8 cellular contexts compared by ENCODE assay signal in the genomic region with DNA sequence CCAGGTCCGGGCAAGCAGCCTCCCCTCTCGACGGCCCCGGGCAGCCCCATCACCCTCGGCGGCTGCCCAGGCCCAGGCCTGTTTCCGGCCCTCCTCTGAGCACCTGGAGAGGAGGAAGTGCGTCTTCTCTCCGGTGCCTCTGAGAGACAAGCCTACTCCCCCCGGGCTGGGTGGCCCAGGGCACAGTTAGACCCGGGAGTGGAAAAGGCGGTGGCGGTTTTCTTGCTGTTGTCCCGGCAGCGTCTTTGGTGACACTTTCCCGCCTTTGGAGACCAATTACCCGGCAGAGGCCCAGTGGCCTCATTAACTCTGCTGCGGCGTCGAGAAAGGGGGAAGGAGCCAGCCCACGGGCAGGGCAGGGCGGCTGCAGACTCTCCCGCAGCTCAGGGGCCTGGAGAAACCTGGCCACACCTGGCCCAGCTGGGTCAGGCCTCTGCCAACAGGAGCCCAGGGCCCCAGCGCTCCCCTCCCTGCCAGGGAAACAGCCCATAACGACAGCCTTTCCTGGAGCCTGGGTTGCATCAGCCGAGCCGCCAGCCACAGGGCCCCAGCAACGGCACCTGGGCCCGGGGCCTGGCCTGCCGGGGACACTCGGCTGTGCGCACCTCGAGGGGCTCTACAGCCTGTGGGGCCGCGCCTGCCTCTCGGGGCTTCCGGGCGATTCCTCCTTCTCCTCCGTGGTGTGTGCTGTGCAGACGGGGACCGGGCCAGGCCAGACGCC. TPM values are rescaled to one million over a fixed set of nuclear protein-coding genes. Genes with fewer than 3 reads are reported as not detected.
DNase-seq lines count a peak whose midpoint lies in the region; ATAC-seq and TF ChIP-seq lines count a peak whose summit lies in the region.

No MANE protein-coding gene starts in this region.

- no peak for TF ChIP-seq CTCF in foreskin fibroblast (IDR thresholded peaks at IDR 0.05; ENCODE audit: low read depth, low read length)

- no peak overlapping the region for H3K4me3 ChIP-seq in foreskin fibroblast (ENCODE audit: low read depth in 1 of 2, low read length in 2 of 2)

- peak overlapping the region; percentile 95 for H3K27ac Mint-ChIP-seq in activated CD4-positive, alpha-beta T cell treated with anti-CD3 and anti-CD28 coated beads, Interleukin-2, amount 10 ng/mL, durations not matched to agents 24 days and 14 days
- peak overlapping the region in 3 of 6 donors; percentile 64 to 81 (median 71) for H3K27ac Mint-ChIP-seq in immature natural killer cell

- H3K9me3 Mint-ChIP-seq in activated CD4-positive, alpha-beta T cell treated with anti-CD3 and anti-CD28 coated beads, Interleukin-2, amount 10 ng/mL, durations not matched to agents 24 days and 14 days: no peaks in the 10 kb centered on the region
- H3K9me3 Mint-ChIP-seq in immature natural killer cell: no peaks in the 10 kb centered on the region

- H3K27me3 Mint-ChIP-seq in activated CD4-positive, alpha-beta T cell treated with anti-CD3 and anti-CD28 coated beads, Interleukin-2, amount 10 ng/mL, durations not matched to agents 24 days and 14 days: no peaks in the 10 kb centered on the region
- H3K27me3 Mint-ChIP-seq in immature natural killer cell (ENCODE audit: low read depth in 3 of 3): peaks cover 0 to 4% (median 2%) of the 10 kb centered on the region in 3 donors

- DNase-seq in DMS79 (lab: John Stamatoyannopoulos, UW): peak; percentile 94
- DNase-seq in NAMALWA (ENCODE audit: low spot score): peak; percentile 92
- DNase-seq in activated CD4-positive, alpha-beta T cell treated with anti-CD3 and anti-CD28 coated beads, Interleukin-2, amount 10 ng/mL, durations not matched to agents 24 days and 14 days: peak; percentile 92
- peak; percentile 29 to 52 (median 50) for DNase-seq in immature natural killer cell
- DNase-seq in stimulated activated naive CD8-positive, alpha-beta T cell treated with anti-CD3 and anti-CD28 coated beads, Interleukin-15, Interleukin-2, amounts not matched to agents 100 U/mL and 50 U/mL, for 24 hours: peak; percentile 74
- DNase-seq in inferior parietal cortex (ENCODE audit: extremely low spot score): no peak
- no peak for DNase-seq in foreskin fibroblast

- H3K36me3 Mint-ChIP-seq in activated CD4-positive, alpha-beta T cell treated with anti-CD3 and anti-CD28 coated beads, Interleukin-2, amount 10 ng/mL, durations not matched to agents 24 days and 14 days (ENCODE audit: low read depth): no peaks in the 10 kb centered on the region
- H3K36me3 Mint-ChIP-seq in immature natural killer cell: no peaks in the 10 kb centered on the region

- ATAC-seq in stimulated activated naive CD8-positive, alpha-beta T cell treated with anti-CD3 and anti-CD28 coated beads, Interleukin-15, Interleukin-2, amounts not matched to agents 100 U/mL and 50 U/mL, for 24 hours: peak; percentile 82
- no peak for ATAC-seq in HG03196 (IDR thresholded peaks at IDR 0.05; ENCODE audit: unreplicated experiment)

- H3K4me3 Mint-ChIP-seq in activated CD4-positive, alpha-beta T cell treated with anti-CD3 and anti-CD28 coated beads, Interleukin-2, amount 10 ng/mL, durations not matched to agents 24 days and 14 days: peak overlapping the region; percentile 68
- no peak overlapping the region for H3K4me3 Mint-ChIP-seq in immature natural killer cell

- intact Hi-C loops in activated CD4-positive, alpha-beta T cell treated with anti-CD3 and anti-CD28 coated beads, Interleukin-2, amount 10 ng/mL, durations not matched to agents 24 days and 14 days (cut with micrococcal nuclease): no loop called here

- peaks cover 24% of the 10 kb centered on the region for H3K4me1 Mint-ChIP-seq in activated CD4-positive, alpha-beta T cell treated with anti-CD3 and anti-CD28 coated beads, Interleukin-2, amount 10 ng/mL, durations not matched to agents 24 days and 14 days
- peaks cover 0 to 4% of the 10 kb centered on the region in 2 donors for H3K4me1 Mint-ChIP-seq in immature natural killer cell

RNA-seq across cellular contexts. Expression of a gene that starts 28.4 kb away (rescaled TPM):
- total RNA-seq in activated CD4-positive, alpha-beta T cell treated with anti-CD3 and anti-CD28 coated beads, Interleukin-2, amount 10 ng/mL, durations not matched to agents 24 days and 14 days: 24.5 and 28.0 TPM in 2 replicates
- polyA plus RNA-seq in immature natural killer cell: 1 to 10 TPM in 2 of 3 donors, under 1 TPM in 1; 0.99 to 7.5 (median 4.1) TPM

RNA-seq across cellular contexts. Expression of a gene that starts 29.4 kb away (rescaled TPM):
- not detected in 2 replicates for total RNA-seq in activated CD4-positive, alpha-beta T cell treated with anti-CD3 and anti-CD28 coated beads, Interleukin-2, amount 10 ng/mL, durations not matched to agents 24 days and 14 days
- under 1 TPM; 0.68 to 0.83 (median 0.69) TPM for polyA plus RNA-seq in immature natural killer cell

Comparison
In these comparisons a context has a peak if more than half of its experiments do, and no peak if none do; other contexts are left out.
1. DNase-seq: peak in DMS79 (single experiment), NAMALWA (single experiment), activated CD4-positive, alpha-beta T cell treated with anti-CD3 and anti-CD28 coated beads, Interleukin-2, amount 10 ng/mL, durations not matched to agents 24 days and 14 days (single experiment), immature natural killer cell (3 of 3) and stimulated activated naive CD8-positive, alpha-beta T cell treated with anti-CD3 and anti-CD28 coated beads, Interleukin-15, Interleukin-2, amounts not matched to agents 100 U/mL and 50 U/mL, for 24 hours (single experiment); none in inferior parietal cortex (single experiment) and foreskin fibroblast (0 of 2).